8 cellular contexts compared by ENCODE assay signal in the genomic region with DNA sequence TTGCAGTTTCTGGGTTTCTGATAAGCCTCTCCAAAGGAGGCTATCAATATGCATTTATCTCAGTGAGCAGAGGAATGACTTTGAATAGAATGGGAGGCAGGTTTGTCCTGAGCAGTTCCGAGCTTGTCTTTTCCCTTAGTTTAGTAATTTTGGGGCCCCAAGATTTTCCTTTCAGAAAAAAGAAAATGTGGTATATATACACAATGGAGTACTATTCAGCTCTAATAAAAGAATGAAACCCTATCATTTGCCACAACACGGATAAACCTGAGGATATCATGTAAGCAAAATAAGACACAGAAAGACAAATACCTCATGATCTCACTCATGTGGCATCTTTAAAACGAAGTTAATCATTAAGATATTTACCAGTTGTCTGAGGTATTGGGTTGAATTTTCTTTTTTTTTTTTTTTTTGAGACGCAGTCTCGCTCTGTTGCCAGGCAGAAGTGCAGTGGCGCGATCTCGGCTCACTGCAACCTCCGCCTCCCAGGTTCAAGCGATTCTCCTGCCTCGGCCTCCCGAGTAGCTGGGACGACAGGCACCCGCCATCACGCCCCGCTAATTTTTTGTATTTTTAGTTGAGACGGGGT. TPM values are rescaled to one million over a fixed set of nuclear protein-coding genes. Genes with fewer than 3 reads are reported as not detected.
DNase-seq lines count a peak whose midpoint lies in the region; ATAC-seq and TF ChIP-seq lines count a peak whose summit lies in the region.

No MANE protein-coding gene starts in this region.

- H3K36me3 ChIP-seq in MM.1S (replicated peaks; ENCODE audit: insufficient read depth, low read length) (peaks cover 6% of the 10 kb centered on the region), colonic mucosa (no peaks in the 10 kb centered on the region)

- peaks cover 12% of the 10 kb centered on the region for H3K79me2 ChIP-seq in MM.1S (ENCODE audit: low read length)

- H3K4me1 ChIP-seq in MM.1S (ENCODE audit: low read length) = peaks cover 5% of the 10 kb centered on the region; the same call in 1 of the 2 replicates
- H3K4me1 ChIP-seq in colonic mucosa = peaks cover 9% of the 10 kb centered on the region
- H3K4me1 ChIP-seq in mononuclear cell (ENCODE audit: insufficient read depth, low read length) = peaks cover 19% of the 10 kb centered on the region

- ATAC-seq in Right ventricle myocardium superior (ENCODE audit: poor library complexity) (peak; percentile 21), Right ventricle myocardium inferior (no peak)

- peak overlapping the region; percentile 78 for H2AFZ ChIP-seq in MM.1S (ENCODE audit: low read length)

- H3K27ac ChIP-seq in MM.1S (ENCODE audit: low read length) (peak overlapping the region; percentile 55; the same call in 1 of the 2 replicates), colonic mucosa (peak overlapping the region; percentile 65)

- DNase-seq in Right ventricle myocardium superior (no peak), Right ventricle myocardium inferior (ENCODE audit: missing footprints) (no peak), MM.1S (no peak), colonic mucosa (no peak), SHP77 (lab: John Stamatoyannopoulos, UW) (no peak), SK-N-DZ (ENCODE audit: low spot score) (no peak), NCI-H2196 (lab: John Stamatoyannopoulos, UW; ENCODE audit: unreplicated experiment) (no peak)

- H3K4me2 ChIP-seq in MM.1S (ENCODE audit: low read depth, low read length) = peak overlapping the region; percentile 77; the same call in 1 of the 2 replicates

- H3K9me3 ChIP-seq in MM.1S (replicated peaks; ENCODE audit: insufficient read depth, low read length) (no peaks in the 10 kb centered on the region), colonic mucosa (no peaks in the 10 kb centered on the region), mononuclear cell (ENCODE audit: low read depth, low read length) (no peaks in the 10 kb centered on the region)

- intact Hi-C loops in Right ventricle myocardium superior (cut with DNase I) = no loop called here
- intact Hi-C loops in Right ventricle myocardium inferior (cut with DNase I) = loop anchor here (2.0 to 10.0 kb wide), 2 partner anchors 24 to 154 kb away; no protein-coding TSS in a partner anchor
- intact Hi-C loops in colonic mucosa (cut with DNase I) = loop anchor here (10.0 kb wide), 1 partner anchor 164 kb away; a partner anchor contains a TSS

- H3K4me3 ChIP-seq in MM.1S (ENCODE audit: low read length) = peak overlapping the region; percentile 71
- peak overlapping the region; percentile 95 for H3K4me3 ChIP-seq in colonic mucosa
- peak overlapping the region; percentile 92 for H3K4me3 ChIP-seq in mononuclear cell (ENCODE audit: low read length)

- no peak for TF ChIP-seq CTCF in MM.1S (IDR thresholded peaks at IDR 0.05; ENCODE audit: low read length)
- no peak for TF ChIP-seq CTCF in colonic mucosa (IDR thresholded peaks at IDR 0.05)

- no peaks in the 10 kb centered on the region for H4K20me1 ChIP-seq in MM.1S (ENCODE audit: insufficient read depth, low read length)

- no peaks in the 10 kb centered on the region for H3K9me2 ChIP-seq in MM.1S (replicated peaks; ENCODE audit: insufficient read depth, low read length)

- no peaks in the 10 kb centered on the region for H3K27me3 ChIP-seq in MM.1S (replicated peaks; ENCODE audit: insufficient read depth, low read length)
- no peaks in the 10 kb centered on the region for H3K27me3 ChIP-seq in colonic mucosa
- H3K27me3 ChIP-seq in mononuclear cell (ENCODE audit: insufficient read depth, low read length) = no peaks in the 10 kb centered on the region

- H3F3A ChIP-seq in MM.1S (ENCODE audit: insufficient read depth, low read length) = no peaks in the 10 kb centered on the region

- H3K9ac ChIP-seq in MM.1S (ENCODE audit: low read length) (peak overlapping the region; percentile 72; the same call in 1 of the 2 replicates), colonic mucosa (ENCODE audit: low read depth in 2 of 2, low read length in 2 of 2) (peak overlapping the region; percentile 48 to 82)

RNA-seq across cellular contexts. Expression of a gene that starts 0.5 kb away (rescaled TPM):
- total RNA-seq in Right ventricle myocardium superior = 11.0 TPM
- total RNA-seq in Right ventricle myocardium inferior = 13.1 TPM
- 10 to 100 TPM; 20.9 to 24.3 TPM for total RNA-seq in colonic mucosa
- total RNA-seq in mononuclear cell = 46.4 TPM
- 6.8 and 10.0 TPM in 2 replicates for polyA plus RNA-seq in SK-N-DZ (2014; cell fraction: cytosol; rRNA removed)
- 11.8 and 13.2 TPM in 2 replicates for polyA plus RNA-seq in SK-N-DZ (2014; cell fraction: nucleus; rRNA removed)

RNA-seq across cellular contexts. Expression of a gene that starts 0.6 kb away (rescaled TPM):
- total RNA-seq in Right ventricle myocardium superior (18.4 TPM), Right ventricle myocardium inferior (15.2 TPM), colonic mucosa (10 to 100 TPM; 44.8 to 45.3 TPM), mononuclear cell (24.8 TPM)
- 11.3 and 20.3 TPM in 2 replicates for polyA plus RNA-seq in SK-N-DZ (2014; cell fraction: cytosol; rRNA removed)
- 65.1 and 113 TPM in 2 replicates for polyA plus RNA-seq in SK-N-DZ (2014; cell fraction: nucleus; rRNA removed)
